In genomic region chr4:56986952-56987351, GRCh38 we compare ENCODE assay signal across 2 cellular contexts.
TF ChIP-seq lines count a peak whose summit lies in the region.

No MANE protein-coding gene starts in this region.

TF ChIP-seq in SK-N-SH treated with all-trans-retinoic acid at 6 μM for 48 hours, 23 proteins besides CTCF, POLR2A, EP300 and RAD21 (continued from another document):
- 0 out of 2 replicates have a peak, but pooled peaks have one; percentile 21 for TF ChIP-seq CREB5 (CRISPR knock-in tag; IDR thresholded peaks at IDR 0.05; ENCODE audit: low read depth)

TF ChIP-seq in SK-N-SH, 30 proteins besides CTCF, POLR2A, EP300 and RAD21 (continued from another document):
- TF ChIP-seq PBX3 (IDR thresholded peaks at IDR 0.05), result no peak
